In genomic region chr12:59396519-59396918, GRCh38 we compare ENCODE assay signal across 29 cellular contexts.
DNase-seq lines count a peak whose midpoint lies in the region; ATAC-seq, FAIRE-seq and TF ChIP-seq lines count a peak whose summit lies in the region.
"Had no signal": no experiment of that assay in that cellular context is flagged by ENCODE, and none has a peak within 500 bp of the region (broad histone marks: within the 10 kb centered on the region; RNA-seq: fewer than 3 reads in every experiment).

No MANE protein-coding gene starts in this region.

- DNase-seq in NCI-H2171 treated with DMSO at 0.1 percent for 48 hours (lab: John Stamatoyannopoulos, UW) = peak; percentile 27
- DNase-seq in NCI-H2171 (lab: John Stamatoyannopoulos, UW) = no peak
- peak; percentile 42 for DNase-seq in NCI-H345 (lab: John Stamatoyannopoulos, UW)
- no peak for DNase-seq in epithelial cell of esophagus (ENCODE audit: low read depth)
- DNase-seq in small intestine = peak; percentile 22
- DNase-seq in GM19240 (ENCODE audit: insufficient read length, low spot score) = no peak
- no peak for DNase-seq in activated CD8-positive, alpha-beta memory T cell treated with anti-CD3 and anti-CD28 coated beads, Interleukin-2, amount 50 U/mL, for 48 hours
- DNase-seq in T-cell = no peak
- DNase-seq: activated CD4-positive, alpha-beta T cell treated with anti-CD3 and anti-CD28 coated beads, Interleukin-2, amount 50 U/mL, for 1 hour; activated gamma-delta T cell; activated naive CD8-positive, alpha-beta T cell treated with anti-CD3 and anti-CD28 coated beads for 36 hours; activated T-cell treated with anti-CD3 and anti-CD28 coated beads, Interleukin-2, amount 50 U/mL, for 24 hours; aorta; effector CD8-positive, alpha-beta T cell; erythroblast; left ventricle myocardium superior; naive B cell; NCI-H1048; NCI-H1694 treated with DMSO at 0.1 percent for 48 hours; OCI-M1; stimulated activated CD4-positive, alpha-beta T cell treated with anti-CD3 and anti-CD28 coated beads, Interleukin-2, amount 100 ng/mL, for 24 hours; thyroid gland had no signal

- H3K4me1 ChIP-seq in small intestine (ENCODE audit: control insufficient read depth in 2 of 2, insufficient read depth in 1 of 2, low read depth in 1 of 2, low read length in 1 of 2) = no peaks in the 10 kb centered on the region
- H3K4me1 ChIP-seq: A549, right atrium auricular region, thyroid gland had no signal

- no peak overlapping the region for H3K4me3 Mint-ChIP-seq in T-cell
- H3K4me3 Mint-ChIP-seq: activated naive CD8-positive, alpha-beta T cell treated with anti-CD3 and anti-CD28 coated beads for 36 hours; activated T-cell treated with anti-CD3 and anti-CD28 coated beads, Interleukin-2, amount 50 U/mL, for 24 hours; IgD-negative memory B cell; naive B cell; stimulated activated naive CD8-positive, alpha-beta T cell treated with anti-CD3 and anti-CD28 coated beads, Interleukin-15, Interleukin-2, amounts not matched to agents 100 ng/mL and 50 ng/mL, for 24 hours; WTC11 had no signal

- H3K9me3 Mint-ChIP-seq in T-cell = no peaks in the 10 kb centered on the region
- H3K9me3 Mint-ChIP-seq: activated T-cell treated with anti-CD3 and anti-CD28 coated beads, Interleukin-2, amount 50 U/mL, for 24 hours; stimulated activated naive CD8-positive, alpha-beta T cell treated with anti-CD3 and anti-CD28 coated beads, Interleukin-15, Interleukin-2, amounts not matched to agents 100 ng/mL and 50 ng/mL, for 24 hours had no signal

- no peak overlapping the region for H3K27ac ChIP-seq in small intestine (ENCODE audit: low read depth in 1 of 2, low read length in 1 of 2)
- H3K27ac ChIP-seq: A549, cardiac muscle cell, right atrium auricular region, thyroid gland had no signal

- no peak overlapping the region for H3K27ac Mint-ChIP-seq in T-cell
- H3K27ac Mint-ChIP-seq: activated naive CD8-positive, alpha-beta T cell treated with anti-CD3 and anti-CD28 coated beads for 36 hours; activated T-cell treated with anti-CD3 and anti-CD28 coated beads, Interleukin-2, amount 50 U/mL, for 24 hours; IgD-negative memory B cell; naive B cell; stimulated activated naive CD8-positive, alpha-beta T cell treated with anti-CD3 and anti-CD28 coated beads, Interleukin-15, Interleukin-2, amounts not matched to agents 100 ng/mL and 50 ng/mL, for 24 hours; WTC11 had no signal

- H3K27me3 ChIP-seq in small intestine (ENCODE audit: control insufficient read depth in 2 of 2, insufficient read depth in 2 of 2, low read length in 2 of 2) = no peaks in the 10 kb centered on the region
- H3K27me3 ChIP-seq: cardiac muscle cell, right atrium auricular region, thyroid gland had no signal

- no peaks in the 10 kb centered on the region for H3K4me1 Mint-ChIP-seq in T-cell
- H3K4me1 Mint-ChIP-seq: activated naive CD8-positive, alpha-beta T cell treated with anti-CD3 and anti-CD28 coated beads for 36 hours; IgD-negative memory B cell; naive B cell; WTC11 had no signal

- POLR2A ChIA-PET in T-cell (lab: Charles Lee) = no interaction called here

- H3K36me3 ChIP-seq in small intestine (ENCODE audit: control insufficient read depth in 2 of 2, insufficient read depth in 2 of 2, low read length in 2 of 2) = no peaks in the 10 kb centered on the region
- H3K36me3 ChIP-seq: cardiac muscle cell, right atrium auricular region, thyroid gland had no signal

- no peak for FAIRE-seq in small intestine (lab: Jason Lieb, UNC)
- FAIRE-seq: A549, D721Med had no signal

- H3K4me3 ChIP-seq in epithelial cell of esophagus (ENCODE audit: low read length) (no peak overlapping the region), small intestine (ENCODE audit: low read depth in 1 of 2, low read length in 2 of 2) (no peak overlapping the region)
- H3K4me3 ChIP-seq: A549, cardiac muscle cell, right atrium auricular region, thyroid gland had no signal

- TF ChIP-seq CTCF in epithelial cell of esophagus (IDR thresholded peaks at IDR 0.05; ENCODE audit: insufficient read depth, low read depth, low read length, missing control alignments) = peak; percentile 17

- no peaks in the 10 kb centered on the region for H3K9me3 ChIP-seq in small intestine (ENCODE audit: control insufficient read depth, low read depth)
- H3K9me3 ChIP-seq: A549, right atrium auricular region, thyroid gland had no signal

- no peaks in the 10 kb centered on the region for H3K27me3 Mint-ChIP-seq in T-cell
- H3K27me3 Mint-ChIP-seq: activated naive CD8-positive, alpha-beta T cell treated with anti-CD3 and anti-CD28 coated beads for 36 hours; activated T-cell treated with anti-CD3 and anti-CD28 coated beads, Interleukin-2, amount 50 U/mL, for 24 hours; IgD-negative memory B cell; stimulated activated naive CD8-positive, alpha-beta T cell treated with anti-CD3 and anti-CD28 coated beads, Interleukin-15, Interleukin-2, amounts not matched to agents 100 ng/mL and 50 ng/mL, for 24 hours had no signal

- CTCF ChIA-PET in T-cell (lab: Charles Lee) = interaction anchor here in 1 of 2 donors (0.6 kb wide), 1 partner anchor 8 kb away, joined by 4 read pairs; no protein-coding TSS in a partner anchor

- H3K36me3 Mint-ChIP-seq in T-cell = no peaks in the 10 kb centered on the region
- H3K36me3 Mint-ChIP-seq: activated naive CD8-positive, alpha-beta T cell treated with anti-CD3 and anti-CD28 coated beads for 36 hours; IgD-negative memory B cell; naive B cell had no signal

- ATAC-seq in T-cell (replicated peaks in 1 of 4) = no peak
- ATAC-seq: A549, left ventricle myocardium superior, WTC11 had no signal

Comparison
In these comparisons a context has a peak if more than half of its experiments do, and no peak if none do; other contexts are left out.
1. DNase-seq: peak in NCI-H2171 treated with DMSO at 0.1 percent for 48 hours (single experiment), NCI-H345 (single experiment) and small intestine (single experiment); none in NCI-H2171 (single experiment), epithelial cell of esophagus (single experiment), GM19240 (single experiment), activated CD8-positive, alpha-beta memory T cell treated with anti-CD3 and anti-CD28 coated beads, Interleukin-2, amount 50 U/mL, for 48 hours (single experiment) and T-cell (0 of 34).